Comparison of ENCODE assay signal across 17 cellular contexts in the genomic region with DNA sequence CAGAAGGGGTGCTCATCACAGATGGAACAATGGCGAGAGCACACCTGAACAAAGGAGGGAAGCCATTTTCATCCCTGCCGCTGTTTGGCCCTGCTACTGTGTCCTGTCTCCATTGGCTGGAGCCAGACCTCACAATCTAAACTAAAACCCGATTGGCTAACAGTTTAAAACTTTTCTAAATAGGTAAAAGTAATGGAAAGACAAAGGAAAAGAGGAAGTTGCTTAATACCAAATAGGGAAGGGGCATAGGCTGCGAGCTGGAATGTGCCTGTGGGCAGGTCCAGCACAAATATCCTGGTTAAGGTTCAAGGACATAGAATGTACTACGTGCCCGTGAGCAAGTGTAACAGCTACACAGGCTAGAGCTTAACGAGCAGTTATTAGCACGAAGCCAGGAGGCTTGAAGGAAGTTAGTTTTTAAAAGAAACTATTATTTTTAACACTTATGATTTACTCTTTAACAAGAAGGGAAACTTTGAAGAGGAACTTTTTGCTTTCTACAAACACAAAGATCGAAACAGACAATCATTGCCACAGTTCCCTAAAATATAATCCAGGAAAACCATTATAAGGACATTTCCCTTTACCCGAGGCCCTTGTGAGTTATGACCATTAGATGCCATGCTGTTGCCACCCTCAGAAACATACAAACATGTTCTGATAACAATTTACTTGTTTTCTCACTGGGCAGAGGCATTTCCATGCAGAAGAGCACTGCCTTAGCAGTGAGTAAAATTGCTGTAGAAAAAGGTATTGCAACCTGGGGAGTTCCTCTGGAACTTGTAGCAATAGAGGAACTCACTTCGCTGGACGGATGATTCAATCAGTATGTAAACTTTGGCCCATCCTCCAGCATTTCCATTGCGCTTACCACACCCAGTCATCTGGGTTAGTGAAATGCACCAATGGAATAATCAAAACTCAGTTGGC. TPM values are rescaled to one million over a fixed set of nuclear protein-coding genes. Genes with fewer than 3 reads are reported as not detected.
DNase-seq lines count a peak whose midpoint lies in the region; ATAC-seq and TF ChIP-seq lines count a peak whose summit lies in the region.
"Had no signal": no experiment of that assay in that cellular context is flagged by ENCODE, and none has a peak within 500 bp of the region (broad histone marks: within the 10 kb centered on the region; RNA-seq: fewer than 3 reads in every experiment).

No MANE protein-coding gene starts in this region.

- no peak for TF ChIP-seq CTCF in left ventricle myocardium inferior (IDR thresholded peaks at IDR 0.05; ENCODE audit: borderline replicate concordance)
- no peak for TF ChIP-seq CTCF in right atrium auricular region (IDR thresholded peaks at IDR 0.05)
- no peak for TF ChIP-seq CTCF in WTC11 (IDR thresholded peaks at IDR 0.05)

- H3K27me3 ChIP-seq in left ventricle myocardium inferior (ENCODE audit: low read depth), result no peaks in the 10 kb centered on the region
- no peaks in the 10 kb centered on the region for H3K27me3 ChIP-seq in right atrium auricular region
- H3K27me3 ChIP-seq: dorsolateral prefrontal cortex, heart left ventricle had no signal

- H3K4me3 Mint-ChIP-seq in WTC11, result no peak overlapping the region
- H3K4me3 Mint-ChIP-seq in activated CD4-positive, alpha-beta T cell treated with anti-CD3 and anti-CD28 coated beads for 36 hours, result no peak overlapping the region
- H3K4me3 Mint-ChIP-seq: activated CD8-positive, alpha-beta T cell treated with anti-CD3 and anti-CD28 coated beads for 36 hours; activated naive CD8-positive, alpha-beta T cell treated with anti-CD3 and anti-CD28 coated beads for 36 hours had no signal

- peaks cover 25% of the 10 kb centered on the region for H3K27me3 Mint-ChIP-seq in WTC11 (ENCODE audit: low read depth)
- no peaks in the 10 kb centered on the region for H3K27me3 Mint-ChIP-seq in activated CD4-positive, alpha-beta T cell treated with anti-CD3 and anti-CD28 coated beads for 36 hours
- H3K27me3 Mint-ChIP-seq: activated CD8-positive, alpha-beta T cell treated with anti-CD3 and anti-CD28 coated beads for 36 hours; activated naive CD8-positive, alpha-beta T cell treated with anti-CD3 and anti-CD28 coated beads for 36 hours had no signal

- peaks cover 3% of the 10 kb centered on the region; the same call in 1 of the 2 replicates for H3K9me3 Mint-ChIP-seq in WTC11
- H3K9me3 Mint-ChIP-seq in activated CD4-positive, alpha-beta T cell treated with anti-CD3 and anti-CD28 coated beads for 36 hours (ENCODE audit: low read depth), result no peaks in the 10 kb centered on the region
- H3K9me3 Mint-ChIP-seq: activated CD8-positive, alpha-beta T cell treated with anti-CD3 and anti-CD28 coated beads for 36 hours; activated naive CD8-positive, alpha-beta T cell treated with anti-CD3 and anti-CD28 coated beads for 36 hours had no signal

- H3K4me3 ChIP-seq in left ventricle myocardium inferior (no peak overlapping the region), right atrium auricular region (no peak overlapping the region)
- H3K4me3 ChIP-seq: dorsolateral prefrontal cortex, heart left ventricle, SK-N-MC, skin epidermis had no signal

- peak overlapping the region; percentile 8 for H3K27ac ChIP-seq in left ventricle myocardium inferior (replicated peaks)
- no peak overlapping the region for H3K27ac ChIP-seq in right atrium auricular region
- H3K27ac ChIP-seq: KMS-11, SK-N-MC had no signal

- peak; percentile 9 for DNase-seq in left ventricle myocardium inferior
- DNase-seq in right atrium auricular region (ENCODE audit: low spot score), result no peak
- DNase-seq in WTC11 (ENCODE audit: low spot score), result no peak
- peak; percentile 76 for DNase-seq in left lobe of liver (ENCODE audit: low spot score)
- no peak for DNase-seq in NCI-H2107 (lab: John Stamatoyannopoulos, UW)
- DNase-seq in NCI-H1436 treated with DMSO at 0.1 percent for 48 hours (lab: John Stamatoyannopoulos, UW), result no peak
- DNase-seq in NCI-H1105 treated with DMSO at 0.1 percent for 48 hours (lab: John Stamatoyannopoulos, UW), result no peak
- DNase-seq in activated CD4-positive, alpha-beta T cell treated with anti-CD3 and anti-CD28 coated beads for 36 hours, result no peak
- DNase-seq: activated CD8-positive, alpha-beta T cell treated with anti-CD3 and anti-CD28 coated beads for 36 hours; activated naive CD8-positive, alpha-beta T cell treated with anti-CD3 and anti-CD28 coated beads for 36 hours; DND-41; NCI-H345 had no signal

- POLR2A ChIA-PET in WTC11 (lab: Charles Lee), result no interaction called here
- POLR2A ChIA-PET in activated CD4-positive, alpha-beta T cell treated with anti-CD3 and anti-CD28 coated beads for 36 hours (lab: Charles Lee), result no interaction called here

- peaks cover 31% of the 10 kb centered on the region for H3K4me1 ChIP-seq in left ventricle myocardium inferior
- H3K4me1 ChIP-seq in right atrium auricular region, result peaks cover 0 to 30% of the 10 kb centered on the region in 2 donors

- intact Hi-C loops in left ventricle myocardium inferior (cut with micrococcal nuclease), result no loop called here
- intact Hi-C loops in activated CD4-positive, alpha-beta T cell treated with anti-CD3 and anti-CD28 coated beads for 36 hours (cut with DNase I, micrococcal nuclease), result loop anchor here (5.0 to 10.0 kb wide), 3 partner anchors 34 to 1014 kb away; partner anchors contain the start of gene AGPAT3 (in 1 of the 2)

- H3K27ac Mint-ChIP-seq in WTC11, result no peak overlapping the region
- no peak overlapping the region for H3K27ac Mint-ChIP-seq in activated CD4-positive, alpha-beta T cell treated with anti-CD3 and anti-CD28 coated beads for 36 hours
- H3K27ac Mint-ChIP-seq: activated CD8-positive, alpha-beta T cell treated with anti-CD3 and anti-CD28 coated beads for 36 hours; activated naive CD8-positive, alpha-beta T cell treated with anti-CD3 and anti-CD28 coated beads for 36 hours had no signal

- no peaks in the 10 kb centered on the region for H3K36me3 ChIP-seq in left ventricle myocardium inferior
- H3K36me3 ChIP-seq in right atrium auricular region, result no peaks in the 10 kb centered on the region
- H3K36me3 ChIP-seq: heart left ventricle had no signal

- CTCF ChIA-PET in WTC11 (lab: Charles Lee), result no interaction called here
- CTCF ChIA-PET in activated CD4-positive, alpha-beta T cell treated with anti-CD3 and anti-CD28 coated beads for 36 hours (lab: Charles Lee), result interaction anchor here (0.8 to 1.2 kb wide), 5 partner anchors 10 to 415 kb away, joined by 3 to 5 read pairs (median 3); partner anchors contain the start of gene UBE2G2

- no peak for ATAC-seq in WTC11
- no peak for ATAC-seq in left lobe of liver
- no peak for ATAC-seq in activated CD4-positive, alpha-beta T cell treated with anti-CD3 and anti-CD28 coated beads for 36 hours
- ATAC-seq: activated CD8-positive, alpha-beta T cell treated with anti-CD3 and anti-CD28 coated beads for 36 hours; heart left ventricle had no signal

- no peaks in the 10 kb centered on the region for H3K36me3 Mint-ChIP-seq in WTC11
- H3K36me3 Mint-ChIP-seq in activated CD4-positive, alpha-beta T cell treated with anti-CD3 and anti-CD28 coated beads for 36 hours (ENCODE audit: low read depth), result no peaks in the 10 kb centered on the region
- H3K36me3 Mint-ChIP-seq: activated naive CD8-positive, alpha-beta T cell treated with anti-CD3 and anti-CD28 coated beads for 36 hours had no signal

- peaks cover 20% of the 10 kb centered on the region for H3K4me1 Mint-ChIP-seq in WTC11
- peaks cover 36% of the 10 kb centered on the region for H3K4me1 Mint-ChIP-seq in activated CD4-positive, alpha-beta T cell treated with anti-CD3 and anti-CD28 coated beads for 36 hours

- H3K9me3 ChIP-seq in left ventricle myocardium inferior (replicated peaks) (no peaks in the 10 kb centered on the region), right atrium auricular region (no peaks in the 10 kb centered on the region)
- H3K9me3 ChIP-seq: heart left ventricle had no signal

TF ChIP-seq in WTC11, 78 proteins besides CTCF, POLR2A, EP300 and RAD21:
- TF ChIP-seq ZNF263 (CRISPR knock-in tag; IDR thresholded peaks at IDR 0.05; ENCODE audit: low read depth) (no peak), GABPB1 (CRISPR knock-in tag; IDR thresholded peaks at IDR 0.05) (peak; percentile 82)
TF ChIP-seq in WTC11: peak in this region for 1.

RNA-seq across cellular contexts. Expression of gene PTTG1IP, which starts 4.8 kb away (rescaled TPM):
- 171 TPM for total RNA-seq in left ventricle myocardium inferior
- 100 to 1,000 TPM; 284 to 303 TPM for total RNA-seq in right atrium auricular region
- total RNA-seq in WTC11 (2021), result 96.0 to 117 TPM (median 112 TPM) in 3 replicates
- total RNA-seq in left lobe of liver, result 73.9 TPM
- 10 to 100 TPM; 34.8 to 44.3 TPM for total RNA-seq in activated CD4-positive, alpha-beta T cell treated with anti-CD3 and anti-CD28 coated beads for 36 hours

RNA-seq across cellular contexts. Expression of gene ITGB2, which starts 42.4 kb away (rescaled TPM):
- total RNA-seq in left ventricle myocardium inferior, result 18.6 TPM
- total RNA-seq in right atrium auricular region, result 10 to 100 TPM; 16.7 to 63.6 TPM
- 1.0 to 1.5 TPM (median 1.5 TPM) in 3 replicates for total RNA-seq in WTC11 (2021)
- 13.6 TPM for total RNA-seq in left lobe of liver
- total RNA-seq in activated CD4-positive, alpha-beta T cell treated with anti-CD3 and anti-CD28 coated beads for 36 hours, result 100 to 1,000 TPM; 217 to 250 TPM

Comparison
In these comparisons a context has a peak if more than half of its experiments do, and no peak if none do; other contexts are left out.
1. DNase-seq: peak in left ventricle myocardium inferior (single experiment) and left lobe of liver (single experiment); none in right atrium auricular region (single experiment), WTC11 (single experiment), NCI-H2107 (single experiment), NCI-H1436 treated with DMSO at 0.1 percent for 48 hours (single experiment), NCI-H1105 treated with DMSO at 0.1 percent for 48 hours (single experiment) and activated CD4-positive, alpha-beta T cell treated with anti-CD3 and anti-CD28 coated beads for 36 hours (single experiment).